9 cellular contexts compared by ENCODE assay signal in genomic region chr2:45938649-45939511, GRCh38.
DNase-seq lines count a peak whose midpoint lies in the region; ATAC-seq and TF ChIP-seq lines count a peak whose summit lies in the region.
"Had no signal": no experiment of that assay in that cellular context is flagged by ENCODE, and none has a peak within 500 bp of the region (broad histone marks: within the 10 kb centered on the region; RNA-seq: fewer than 3 reads in every experiment).

No MANE protein-coding gene starts in this region.

- H3K27ac ChIP-seq in upper lobe of right lung = peak overlapping the region; percentile 65
- H3K27ac ChIP-seq: 22Rv1 had no signal

- no peaks in the 10 kb centered on the region for H3K27me3 ChIP-seq in upper lobe of right lung

- H3K9me3 ChIP-seq in upper lobe of right lung = no peaks in the 10 kb centered on the region

- DNase-seq in NCI-H1417 (lab: John Stamatoyannopoulos, UW) = peak; percentile 22 to 70 (median 46)
- no peak for DNase-seq in NCI-H1417 treated with DMSO at 0.1 percent for 48 hours (lab: John Stamatoyannopoulos, UW)
- peak; percentile 97 for DNase-seq in astrocyte of the spinal cord (ENCODE audit: low read depth, low spot score)
- peak; percentile 84 for DNase-seq in left lobe of liver (ENCODE audit: low spot score)
- peak; percentile 80 for DNase-seq in upper lobe of right lung

- H3K4me3 ChIP-seq in astrocyte of the spinal cord (ENCODE audit: low read depth, low read length) (no peak overlapping the region), upper lobe of right lung (peak overlapping the region; percentile 10)

- TF ChIP-seq CTCF in astrocyte of the spinal cord (IDR thresholded peaks at IDR 0.05; ENCODE audit: low read depth, low read length) (no peak), upper lobe of right lung (IDR thresholded peaks at IDR 0.05) (no peak)

- in situ Hi-C loops in astrocyte of the spinal cord (cut with HindIII; ENCODE audit: low sequenced_read_pairs) = no loop called here

- intact Hi-C loops in upper lobe of right lung (cut with DNase I) = no loop called here

- no peaks in the 10 kb centered on the region for H3K36me3 ChIP-seq in upper lobe of right lung

- ATAC-seq in left lobe of liver (peak; percentile 87), upper lobe of right lung (peak; percentile 88), GM21526 (IDR thresholded peaks at IDR 0.05; ENCODE audit: low FRiP score, unreplicated experiment) (no peak), HG02938 (IDR thresholded peaks at IDR 0.05; ENCODE audit: unreplicated experiment) (no peak), HG02884 (IDR thresholded peaks at IDR 0.05; ENCODE audit: unreplicated experiment) (no peak)

- H3K4me1 ChIP-seq in upper lobe of right lung = peaks cover 36% of the 10 kb centered on the region

Comparison
In these comparisons a context has a peak if more than half of its experiments do, and no peak if none do; other contexts are left out.
1. ATAC-seq: peak in left lobe of liver (single experiment) and upper lobe of right lung (single experiment); none in GM21526 (single experiment), HG02938 (single experiment) and HG02884 (single experiment).